ENCODE assay signal across 2 cellular contexts in genomic region chr7:3201306-3201705, GRCh38.
TF ChIP-seq lines count a peak whose summit lies in the region.

No MANE protein-coding gene starts in this region.

TF ChIP-seq in HCT116, 20 proteins besides CTCF, POLR2A, EP300 and RAD21 (continued from another document):
- TF ChIP-seq REST (IDR thresholded peaks at IDR 0.05; ENCODE audit: low read depth), result no peak
- no peak for TF ChIP-seq SIN3A (IDR thresholded peaks at IDR 0.05; ENCODE audit: low read depth)
- TF ChIP-seq ZNF274 (IDR thresholded peaks at IDR 0.05; ENCODE audit: low read depth, low read length), result no peak
- no peak for TF ChIP-seq ELF1 (IDR thresholded peaks at IDR 0.05; ENCODE audit: borderline replicate concordance, low read depth)
- TF ChIP-seq MAX (IDR thresholded peaks at IDR 0.05), result no peak
- TF ChIP-seq SRF (IDR thresholded peaks at IDR 0.05; ENCODE audit: low read depth), result no peak
- TF ChIP-seq EGR1 (IDR thresholded peaks at IDR 0.05; ENCODE audit: low read depth), result no peak
- no peak for TF ChIP-seq ZBTB33 (IDR thresholded peaks at IDR 0.05; ENCODE audit: extremely low read depth, insufficient replicate concordance, low read length)
- TF ChIP-seq ATF3 (IDR thresholded peaks at IDR 0.05), result no peak
- no peak for TF ChIP-seq CBX3 (IDR thresholded peaks at IDR 0.05; ENCODE audit: low read depth)
- TF ChIP-seq FOSL1 (IDR thresholded peaks at IDR 0.05; ENCODE audit: low read depth), result no peak
- TF ChIP-seq TCF7L2 (IDR thresholded peaks at IDR 0.05; ENCODE audit: borderline replicate concordance, extremely low read depth, insufficient read depth, insufficient read length), result no peak
- no peak for TF ChIP-seq CEBPB (IDR thresholded peaks at IDR 0.05; ENCODE audit: low read depth)
- no peak for TF ChIP-seq EZH2 (IDR thresholded peaks at IDR 0.05)
- TF ChIP-seq EZH2phosphoT487 (IDR thresholded peaks at IDR 0.05; ENCODE audit: borderline replicate concordance), result no peak
- no peak for TF ChIP-seq POLR2AphosphoS5 (IDR thresholded peaks at IDR 0.05; ENCODE audit: low read depth, low read length)
- no peak for TF ChIP-seq YY1 (IDR thresholded peaks at IDR 0.05; ENCODE audit: extremely low read depth, insufficient replicate concordance, low read depth, low read length)
- no peak for TF ChIP-seq SP1 (IDR thresholded peaks at IDR 0.05; ENCODE audit: low read depth)
TF ChIP-seq in HCT116: peak in this region for 0.

TF ChIP-seq in WTC11, 78 proteins besides CTCF, POLR2A, EP300 and RAD21 (continued from another document):
- TF ChIP-seq ZNF532 (CRISPR knock-in tag; IDR thresholded peaks at IDR 0.05; ENCODE audit: borderline replicate concordance) (no peak), NR1H2 (CRISPR knock-in tag; IDR thresholded peaks at IDR 0.05) (no peak), NFE2L1 (CRISPR knock-in tag; IDR thresholded peaks at IDR 0.05) (no peak), FOXJ3 (CRISPR knock-in tag; IDR thresholded peaks at IDR 0.05; ENCODE audit: borderline replicate concordance) (no peak), ZNF281 (CRISPR knock-in tag; IDR thresholded peaks at IDR 0.05) (no peak), ATF2 (CRISPR knock-in tag; IDR thresholded peaks at IDR 0.05; ENCODE audit: borderline replicate concordance, low read depth) (no peak), CBFB (CRISPR knock-in tag; IDR thresholded peaks at IDR 0.05; ENCODE audit: low read depth) (no peak), ZNF317 (CRISPR knock-in tag; IDR thresholded peaks at IDR 0.05; ENCODE audit: borderline replicate concordance, low read depth) (no peak), TCF7 (CRISPR knock-in tag; IDR thresholded peaks at IDR 0.05; ENCODE audit: low read depth) (no peak), ATF3 (CRISPR knock-in tag; conservative IDR thresholded peaks at IDR 0.05) (no peak), ETV6 (CRISPR knock-in tag; IDR thresholded peaks at IDR 0.05) (no peak)
